Comparison of ENCODE assay signal across 25 cellular contexts in genomic region chr3:115943579-115943978, GRCh38.
A peak's percentile ranks its signal among the peaks of the same experiment; 100 is the strongest.
DNase-seq lines count a peak whose midpoint lies in the region; ATAC-seq, FAIRE-seq and TF ChIP-seq lines count a peak whose summit lies in the region.
"Had no signal": no experiment of that assay in that cellular context is flagged by ENCODE, and none has a peak within 500 bp of the region (broad histone marks: within the 10 kb centered on the region; RNA-seq: fewer than 3 reads in every experiment).

No MANE protein-coding gene starts in this region.

- H3K9me3 ChIP-seq in HepG2 (ENCODE audit: low read length) = no peaks in the 10 kb centered on the region
- H3K9me3 ChIP-seq: prostate gland had no signal

- FAIRE-seq in HepG2 (lab: Jason Lieb, UNC) = no peak
- FAIRE-seq: bronchial epithelial cell, H54 had no signal

- peak; percentile 67 for ATAC-seq in GM21526 (IDR thresholded peaks at IDR 0.05; ENCODE audit: low FRiP score, unreplicated experiment)
- ATAC-seq in HG03025 (IDR thresholded peaks at IDR 0.05; ENCODE audit: low FRiP score, unreplicated experiment) = peak; percentile 54
- ATAC-seq in memory B cell (ENCODE audit: low read depth) = peak; percentile 66
- ATAC-seq in HepG2 = no peak
- no peak for ATAC-seq in HG02981 (IDR thresholded peaks at IDR 0.05; ENCODE audit: unreplicated experiment)
- ATAC-seq: left lobe of liver had no signal

- TF ChIP-seq CTCF in HepG2 (CRISPR knock-in tag; IDR thresholded peaks at IDR 0.05) = no peak

- TF ChIP-seq EP300 in HepG2 (IDR thresholded peaks at IDR 0.05; ENCODE audit: low read depth in 2 of 2, low read length in 2 of 2) (no peak), HepG2 (CRISPR knock-in tag; IDR thresholded peaks at IDR 0.05; ENCODE audit: borderline replicate concordance) (no peak)

- no peaks in the 10 kb centered on the region for H3K36me3 Mint-ChIP-seq in memory B cell
- H3K36me3 Mint-ChIP-seq: activated CD4-positive, alpha-beta memory T cell treated with anti-CD3 and anti-CD28 coated beads for 36 hours; IgD-negative memory B cell had no signal

- no peak for TF ChIP-seq RAD21 in HepG2 (CRISPR knock-in tag; IDR thresholded peaks at IDR 0.05)

- in situ Hi-C loops in HepG2 (cut with HindIII; ENCODE audit: extremely low pct_ligation_motif_present, low pct_unique_long_range_greater_than_20kb) = no loop called here

- no peaks in the 10 kb centered on the region for H3K36me3 ChIP-seq in HepG2 (replicated peaks in 1 of 2; ENCODE audit: control insufficient read depth in 1 of 2, insufficient read depth in 2 of 2, low read length in 2 of 2)
- H3K36me3 ChIP-seq: prostate gland had no signal

- H3K9ac ChIP-seq in HepG2 (ENCODE audit: insufficient read depth, low read depth, low read length) = no peak overlapping the region

- H3K4me1 ChIP-seq in HepG2 (ENCODE audit: insufficient read depth, low read length) = peaks cover 6% of the 10 kb centered on the region; the same call in 1 of the 2 replicates
- H3K4me1 ChIP-seq: prostate gland had no signal

- H3K4me2 ChIP-seq in HepG2 (ENCODE audit: low read depth, low read length) = no peak overlapping the region

- H3K27ac Mint-ChIP-seq in memory B cell = peak overlapping the region; percentile 46
- H3K27ac Mint-ChIP-seq: activated CD4-positive, alpha-beta memory T cell treated with anti-CD3 and anti-CD28 coated beads for 36 hours; IgD-negative memory B cell; T-helper 1 cell treated with Interleukin-12 subunit alpha and Interleukin-12 subunit beta and Interleukin-4 antibody, amounts not matched to agents 30 μg/mL and 1 μg/mL, for 36 hours had no signal

- CTCF ChIA-PET in HepG2 (lab: Yijun Ruan, JAX; ENCODE audit: low intra/inter-chr PET ratio, low total read pairs) = no interaction called here

- peaks cover 3% of the 10 kb centered on the region for H3K9me3 Mint-ChIP-seq in memory B cell
- H3K9me3 Mint-ChIP-seq: activated CD4-positive, alpha-beta memory T cell treated with anti-CD3 and anti-CD28 coated beads for 36 hours; IgD-negative memory B cell had no signal

- H2AFZ ChIP-seq in HepG2 (ENCODE audit: low read length) = no peak overlapping the region

- DNase-seq in DMS153 treated with DMSO at 0.1 percent for 48 hours (lab: John Stamatoyannopoulos, UW; ENCODE audit: unreplicated experiment) (peak; percentile 5), DMS153 (lab: John Stamatoyannopoulos, UW) (no peak), memory B cell (ENCODE audit: low spot score in 2 of 2) (no peak), HepG2 (ENCODE audit: low spot score) (no peak), Kasumi-1 (lab: John Stamatoyannopoulos, UW) (no peak)
- DNase-seq: activated CD4-positive, alpha-beta memory T cell treated with anti-CD3 and anti-CD28 coated beads for 36 hours; activated T-cell treated with anti-CD3 and anti-CD28 coated beads for 4 hours; AML-193; cortex of kidney; midbrain; NCI-H2107; NCI-H526 treated with DMSO at 0.1 percent for 48 hours; SIG-M5; stimulated activated CD4-positive, alpha-beta T cell treated with anti-CD3 and anti-CD28 coated beads, Interleukin-4, amount 100 ng/mL, for 1 hour had no signal

- H3K4me3 ChIP-seq in HepG2 (replicated peaks in 1 of 3; ENCODE audit: insufficient read depth in 1 of 3, low read depth in 2 of 3, low read length in 3 of 3) = no peak overlapping the region
- H3K4me3 ChIP-seq: prostate gland had no signal

- no peaks in the 10 kb centered on the region for H4K20me1 ChIP-seq in HepG2 (ENCODE audit: insufficient read depth, low read length)

- WGBS in HepG2 (ENCODE audit: low lambda C conversion rate) = 6% methylated on average over 3 of the region's 3 CpGs

- TF ChIP-seq POLR2A in HepG2 (IDR thresholded peaks at IDR 0.05; ENCODE audit: insufficient read depth in 1 of 2, low read depth in 2 of 2, low read length in 2 of 2) = no peak

- H3K4me1 Mint-ChIP-seq in memory B cell = peaks cover 7% of the 10 kb centered on the region
- H3K4me1 Mint-ChIP-seq: neural crest cell had no signal

- peaks cover 3% of the 10 kb centered on the region for H3K27me3 Mint-ChIP-seq in memory B cell

- POLR2A ChIA-PET in HepG2 (lab: Yijun Ruan, JAX) = no interaction called here

- intact Hi-C loops in HepG2 (cut with micrococcal nuclease; ENCODE audit: unreplicated experiment) = no loop called here

- H3K79me2 ChIP-seq in HepG2 (ENCODE audit: insufficient read depth, low read length) = no peaks in the 10 kb centered on the region

- no peaks in the 10 kb centered on the region for H3K27me3 ChIP-seq in HepG2 (ENCODE audit: control insufficient read depth in 1 of 2, insufficient read depth in 2 of 2, low read length in 2 of 2)

- H3K27ac ChIP-seq in HepG2 (ENCODE audit: extremely low read length, insufficient read depth, low read length) = no peak overlapping the region
- H3K27ac ChIP-seq: 22Rv1, prostate gland had no signal

- no TSS peak for BruUV-seq in HepG2 (replicated peaks; lab: Mats Ljungman, UMichigan)

- H3K4me3 Mint-ChIP-seq in memory B cell = no peak overlapping the region
- H3K4me3 Mint-ChIP-seq: activated CD4-positive, alpha-beta memory T cell treated with anti-CD3 and anti-CD28 coated beads for 36 hours; neural crest cell; T-helper 1 cell treated with Interleukin-12 subunit alpha and Interleukin-12 subunit beta and Interleukin-4 antibody, amounts not matched to agents 30 μg/mL and 1 μg/mL, for 36 hours had no signal

TF ChIP-seq in HepG2, 621 proteins besides CTCF, POLR2A, EP300 and RAD21:
- TF ChIP-seq ZNF766 (CRISPR knock-in tag; IDR thresholded peaks at IDR 0.05; ENCODE audit: borderline replicate concordance) = no peak
- TF ChIP-seq PLRG1 (conservative IDR thresholded peaks at IDR 0.05) = no peak
- no peak for TF ChIP-seq FOXA1 (IDR thresholded peaks at IDR 0.05)
- no peak for TF ChIP-seq FOXA1 (CRISPR knock-in tag; IDR thresholded peaks at IDR 0.05)
- no peak for TF ChIP-seq ZFAT (CRISPR knock-in tag; conservative IDR thresholded peaks at IDR 0.05)
- TF ChIP-seq PHF20 (CRISPR knock-in tag; IDR thresholded peaks at IDR 0.05) = no peak
- TF ChIP-seq ZFP62 (CRISPR knock-in tag; IDR thresholded peaks at IDR 0.05) = no peak
TF ChIP-seq in HepG2: peak in this region for 0.

Comparison
In these comparisons a context has a peak if more than half of its experiments do, and no peak if none do; other contexts are left out.
1. ATAC-seq: peak in GM21526 (single experiment), HG03025 (single experiment) and memory B cell (single experiment); none in HepG2 (single experiment) and HG02981 (single experiment).